In the genomic region with DNA sequence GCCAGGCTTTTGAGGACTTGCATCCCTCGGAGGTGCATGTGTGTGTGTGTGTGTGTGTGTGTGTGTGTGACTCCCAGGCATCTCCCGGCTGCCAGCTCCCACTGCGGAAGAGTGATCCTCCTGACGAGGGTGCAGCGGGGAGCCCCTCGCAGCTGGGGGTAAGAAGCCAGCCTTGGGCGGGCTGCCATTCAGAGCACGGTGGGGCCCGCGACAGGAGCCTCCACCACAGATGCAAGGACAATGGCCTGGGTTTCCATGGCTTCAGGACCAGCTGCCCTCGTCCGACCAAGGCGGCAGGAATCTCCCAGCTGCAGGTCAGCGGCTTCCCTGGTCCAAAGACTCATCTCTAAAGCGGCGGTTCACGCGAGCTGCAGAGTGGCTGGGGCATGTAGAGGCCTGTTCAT, we compare ENCODE assay signal across 14 cellular contexts.
A peak's percentile ranks its signal among the peaks of the same experiment; 100 is the strongest.
DNase-seq lines count a peak whose midpoint lies in the region; ATAC-seq and TF ChIP-seq lines count a peak whose summit lies in the region.
"Had no signal": no experiment of that assay in that cellular context is flagged by ENCODE, and none has a peak within 500 bp of the region (broad histone marks: within the 10 kb centered on the region; RNA-seq: fewer than 3 reads in every experiment).

No MANE protein-coding gene starts in this region.

- DNase-seq in D341Med (ENCODE audit: low spot score) (peak; percentile 6), NCI-H146 (lab: John Stamatoyannopoulos, UW) (peak; percentile 96), RWPE2 (ENCODE audit: low spot score) (no peak), neural crest cell (ENCODE audit: low read depth, low spot score) (peak; percentile 39), GDM1 (lab: John Stamatoyannopoulos, UW) (no peak)
- DNase-seq in activated T-helper 1 cell treated with anti-CD3 and anti-CD28 coated beads, Interleukin-12 subunit alpha, Interleukin-12 subunit beta, Interleukin-2, Interleukin-4 antibody, amounts not matched to agents 30 ng/mL and 10 ng/mL and 1 ng/mL, durations not matched to agents 14 hours and 24 hours and 36 hours (ENCODE audit: low spot score), result no peak
- DNase-seq: activated naive CD8-positive, alpha-beta T cell treated with anti-CD3 and anti-CD28 coated beads, Interleukin-2, amount 10 ng/mL, durations not matched to agents 7 days and 5 days; activated T-cell treated with anti-CD3 and anti-CD28 coated beads for 4 hours; central memory CD4-positive, alpha-beta T cell; MM.1S had no signal

- H3K4me3 Mint-ChIP-seq in neural crest cell, result peak overlapping the region; percentile 39
- H3K4me3 Mint-ChIP-seq in activated T-helper 1 cell treated with anti-CD3 and anti-CD28 coated beads, Interleukin-12 subunit alpha, Interleukin-12 subunit beta, Interleukin-2, Interleukin-4 antibody, amounts not matched to agents 30 ng/mL and 10 ng/mL and 1 ng/mL, durations not matched to agents 14 hours and 24 hours and 36 hours, result no peak overlapping the region
- H3K4me3 Mint-ChIP-seq: activated naive CD8-positive, alpha-beta T cell treated with anti-CD3 and anti-CD28 coated beads, Interleukin-2, amount 10 ng/mL, durations not matched to agents 7 days and 5 days; B cell; memory B cell had no signal

- TF ChIP-seq CTCF in RWPE2 (IDR thresholded peaks at IDR 0.05; ENCODE audit: poor library complexity, severe bottlenecking), result no peak
- no peak for TF ChIP-seq CTCF in neural crest cell (conservative IDR thresholded peaks at IDR 0.05)

- H3K4me1 Mint-ChIP-seq in neural crest cell, result peaks cover 47% of the 10 kb centered on the region
- no peaks in the 10 kb centered on the region for H3K4me1 Mint-ChIP-seq in activated T-helper 1 cell treated with anti-CD3 and anti-CD28 coated beads, Interleukin-12 subunit alpha, Interleukin-12 subunit beta, Interleukin-2, Interleukin-4 antibody, amounts not matched to agents 30 ng/mL and 10 ng/mL and 1 ng/mL, durations not matched to agents 14 hours and 24 hours and 36 hours (ENCODE audit: low read depth)
- H3K4me1 Mint-ChIP-seq: activated naive CD8-positive, alpha-beta T cell treated with anti-CD3 and anti-CD28 coated beads, Interleukin-2, amount 10 ng/mL, durations not matched to agents 7 days and 5 days; B cell; memory B cell had no signal

- ATAC-seq in RWPE2 (ENCODE audit: low read depth), result peak; percentile 67; the same call in 2 of the 3 replicates
- ATAC-seq in GM18868 (IDR thresholded peaks at IDR 0.05; ENCODE audit: unreplicated experiment), result no peak
- no peak for ATAC-seq in GM21619 (IDR thresholded peaks at IDR 0.05; ENCODE audit: unreplicated experiment)

- no peaks in the 10 kb centered on the region for H3K36me3 ChIP-seq in RWPE2 (ENCODE audit: low read depth)

- H3K4me3 ChIP-seq in RWPE2 (ENCODE audit: severe bottlenecking), result no peak overlapping the region

- H3K27ac Mint-ChIP-seq in neural crest cell (ENCODE audit: unreplicated experiment), result peak overlapping the region; percentile 83
- H3K27ac Mint-ChIP-seq in activated T-helper 1 cell treated with anti-CD3 and anti-CD28 coated beads, Interleukin-12 subunit alpha, Interleukin-12 subunit beta, Interleukin-2, Interleukin-4 antibody, amounts not matched to agents 30 ng/mL and 10 ng/mL and 1 ng/mL, durations not matched to agents 14 hours and 24 hours and 36 hours, result no peak overlapping the region
- H3K27ac Mint-ChIP-seq: activated naive CD8-positive, alpha-beta T cell treated with anti-CD3 and anti-CD28 coated beads, Interleukin-2, amount 10 ng/mL, durations not matched to agents 7 days and 5 days; B cell; memory B cell had no signal

- peaks cover 6% of the 10 kb centered on the region for H3K9me3 Mint-ChIP-seq in neural crest cell
- H3K9me3 Mint-ChIP-seq in activated T-helper 1 cell treated with anti-CD3 and anti-CD28 coated beads, Interleukin-12 subunit alpha, Interleukin-12 subunit beta, Interleukin-2, Interleukin-4 antibody, amounts not matched to agents 30 ng/mL and 10 ng/mL and 1 ng/mL, durations not matched to agents 14 hours and 24 hours and 36 hours, result peaks cover 11% of the 10 kb centered on the region

- no peaks in the 10 kb centered on the region for H3K36me3 Mint-ChIP-seq in neural crest cell (ENCODE audit: low read depth)
- H3K36me3 Mint-ChIP-seq in activated T-helper 1 cell treated with anti-CD3 and anti-CD28 coated beads, Interleukin-12 subunit alpha, Interleukin-12 subunit beta, Interleukin-2, Interleukin-4 antibody, amounts not matched to agents 30 ng/mL and 10 ng/mL and 1 ng/mL, durations not matched to agents 14 hours and 24 hours and 36 hours (ENCODE audit: low read depth), result no peaks in the 10 kb centered on the region
- H3K36me3 Mint-ChIP-seq: activated naive CD8-positive, alpha-beta T cell treated with anti-CD3 and anti-CD28 coated beads, Interleukin-2, amount 10 ng/mL, durations not matched to agents 7 days and 5 days; memory B cell had no signal

- H3K4me1 ChIP-seq in RWPE2 (ENCODE audit: insufficient read depth, poor library complexity, severe bottlenecking), result no peaks in the 10 kb centered on the region

- no peak overlapping the region for H3K27ac ChIP-seq in RWPE2 (ENCODE audit: poor library complexity, severe bottlenecking)

- H3K27me3 ChIP-seq in RWPE2 (ENCODE audit: insufficient read depth, poor library complexity, severe bottlenecking), result no peaks in the 10 kb centered on the region

- H3K27me3 Mint-ChIP-seq in neural crest cell (ENCODE audit: low read depth), result peaks cover 2% of the 10 kb centered on the region
- no peaks in the 10 kb centered on the region for H3K27me3 Mint-ChIP-seq in activated T-helper 1 cell treated with anti-CD3 and anti-CD28 coated beads, Interleukin-12 subunit alpha, Interleukin-12 subunit beta, Interleukin-2, Interleukin-4 antibody, amounts not matched to agents 30 ng/mL and 10 ng/mL and 1 ng/mL, durations not matched to agents 14 hours and 24 hours and 36 hours (ENCODE audit: insufficient read depth)
- H3K27me3 Mint-ChIP-seq: activated naive CD8-positive, alpha-beta T cell treated with anti-CD3 and anti-CD28 coated beads, Interleukin-2, amount 10 ng/mL, durations not matched to agents 7 days and 5 days had no signal

- H3K9me3 ChIP-seq in RWPE2 (ENCODE audit: severe bottlenecking), result no peaks in the 10 kb centered on the region

- intact Hi-C loops in activated T-helper 1 cell treated with anti-CD3 and anti-CD28 coated beads, Interleukin-12 subunit alpha, Interleukin-12 subunit beta, Interleukin-2, Interleukin-4 antibody, amounts not matched to agents 30 ng/mL and 10 ng/mL and 1 ng/mL, durations not matched to agents 14 hours and 24 hours and 36 hours (cut with micrococcal nuclease), result no loop called here

Comparison
In these comparisons a context has a peak if more than half of its experiments do, and no peak if none do; other contexts are left out.
1. DNase-seq: peak in D341Med (single experiment), NCI-H146 (single experiment) and neural crest cell (single experiment); none in RWPE2 (single experiment), GDM1 (single experiment) and activated T-helper 1 cell treated with anti-CD3 and anti-CD28 coated beads, Interleukin-12 subunit alpha, Interleukin-12 subunit beta, Interleukin-2, Interleukin-4 antibody, amounts not matched to agents 30 ng/mL and 10 ng/mL and 1 ng/mL, durations not matched to agents 14 hours and 24 hours and 36 hours (single experiment).